10 cellular contexts compared by ENCODE assay signal in the genomic region with DNA sequence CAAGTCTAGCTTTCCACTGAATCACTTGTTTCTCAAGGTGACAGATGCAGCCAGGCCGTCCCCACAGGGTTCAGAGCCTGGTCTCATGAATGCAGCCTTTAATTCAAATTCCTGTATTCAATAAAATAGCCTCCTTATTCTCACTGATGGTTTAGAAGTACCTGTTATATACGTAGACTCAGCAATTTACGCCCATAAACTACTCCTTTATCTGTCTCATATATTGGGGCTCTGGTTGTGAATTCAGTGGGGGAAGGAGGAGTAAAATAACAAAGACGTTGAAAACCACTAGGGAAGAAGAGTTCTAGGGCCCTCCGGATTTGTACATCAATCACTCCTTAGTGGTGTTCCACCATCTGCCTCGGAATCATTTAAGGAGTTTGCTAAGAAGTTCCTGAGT. TPM values are rescaled to one million over a fixed set of nuclear protein-coding genes. Genes with fewer than 3 reads are reported as not detected.
A peak's percentile ranks its signal among the peaks of the same experiment; 100 is the strongest.
DNase-seq lines count a peak whose midpoint lies in the region; ATAC-seq lines count a peak whose summit lies in the region.
"Had no signal": no experiment of that assay in that cellular context is flagged by ENCODE, and none has a peak within 500 bp of the region (broad histone marks: within the 10 kb centered on the region; RNA-seq: fewer than 3 reads in every experiment).

No MANE protein-coding gene starts in this region.

- peak; percentile 18 for DNase-seq in DMS79 treated with DMSO at 0.1 percent for 48 hours (lab: John Stamatoyannopoulos, UW)
- no peak for DNase-seq in DMS79 (lab: John Stamatoyannopoulos, UW)
- no peak for DNase-seq in SJCRH30
- DNase-seq in right cardiac atrium: no peak
- no peak for DNase-seq in activated CD8-positive, alpha-beta memory T cell treated with anti-CD3 and anti-CD28 coated beads, Interleukin-2, amount 10 ng/mL, durations not matched to agents 7 days and 5 days
- DNase-seq in HPDE6-E6E7 (ENCODE audit: extremely low spot score): no peak
- no peak for DNase-seq in stimulated activated CD4-positive, alpha-beta T cell treated with anti-CD3 and anti-CD28 coated beads, Interleukin-12 subunit alpha, Interleukin-12 subunit beta, amount 100 ng/mL, for 4 hours

- H3K27me3 ChIP-seq in SJCRH30: no peaks in the 10 kb centered on the region
- no peaks in the 10 kb centered on the region for H3K27me3 ChIP-seq in right cardiac atrium (ENCODE audit: control insufficient read depth, insufficient read depth)
- peaks cover under 1% of the 10 kb centered on the region for H3K27me3 ChIP-seq in skeletal muscle satellite cell (ENCODE audit: control insufficient read depth, insufficient read depth, low read length)

- intact Hi-C loops in right cardiac atrium (cut with DNase I): loop anchor here in 1 of 4 donors (5.0 kb wide), 2 partner anchors 58 to 73 kb away; a partner anchor contains a TSS

- H3K4me1 ChIP-seq in SJCRH30 (peaks cover 15% of the 10 kb centered on the region), right cardiac atrium (ENCODE audit: control insufficient read depth, insufficient read depth, low read length) (no peaks in the 10 kb centered on the region), skeletal muscle satellite cell (ENCODE audit: control insufficient read depth, insufficient read depth, low read length) (peaks cover 15% of the 10 kb centered on the region)

- no peaks in the 10 kb centered on the region for H3K9me3 Mint-ChIP-seq in activated CD8-positive, alpha-beta memory T cell treated with anti-CD3 and anti-CD28 coated beads, Interleukin-2, amount 10 ng/mL, durations not matched to agents 7 days and 5 days (ENCODE audit: low read depth)
- H3K9me3 Mint-ChIP-seq: stimulated activated memory B cell treated with anti-CD40 and anti-IgM and Interleukin-4, amounts not matched to agents 10 μg/mL and 1 μg/mL and 100 μg/mL, for 72 hours had no signal

- CTCF ChIA-PET in activated CD8-positive, alpha-beta memory T cell treated with anti-CD3 and anti-CD28 coated beads, Interleukin-2, amount 10 ng/mL, durations not matched to agents 7 days and 5 days (lab: Charles Lee): no interaction called here

- no peak overlapping the region for H3K27ac ChIP-seq in SJCRH30
- peak overlapping the region; percentile 13 for H3K27ac ChIP-seq in right cardiac atrium (ENCODE audit: low read length)
- H3K27ac ChIP-seq: 22Rv1 had no signal

- H3K36me3 Mint-ChIP-seq in activated CD8-positive, alpha-beta memory T cell treated with anti-CD3 and anti-CD28 coated beads, Interleukin-2, amount 10 ng/mL, durations not matched to agents 7 days and 5 days: no peaks in the 10 kb centered on the region
- H3K36me3 Mint-ChIP-seq: stimulated activated memory B cell treated with anti-CD40 and anti-IgM and Interleukin-4, amounts not matched to agents 10 μg/mL and 1 μg/mL and 100 μg/mL, for 72 hours had no signal

- H3K4me3 ChIP-seq in SJCRH30: peak overlapping the region; percentile 94
- peak overlapping the region; percentile 77 for H3K4me3 ChIP-seq in right cardiac atrium (ENCODE audit: low read length)
- no peak overlapping the region for H3K4me3 ChIP-seq in skeletal muscle satellite cell (ENCODE audit: low read length)

- no peak overlapping the region for H3K9ac ChIP-seq in skeletal muscle satellite cell (ENCODE audit: low read depth, low read length)

- no peak for ATAC-seq in right cardiac atrium
- no peak for ATAC-seq in activated CD8-positive, alpha-beta memory T cell treated with anti-CD3 and anti-CD28 coated beads, Interleukin-2, amount 10 ng/mL, durations not matched to agents 7 days and 5 days
- ATAC-seq: stimulated activated memory B cell treated with anti-CD40 and anti-IgM and Interleukin-4, amounts not matched to agents 10 μg/mL and 1 μg/mL and 100 μg/mL, for 72 hours had no signal

- H3K9me3 ChIP-seq in SJCRH30 (replicated peaks) (no peaks in the 10 kb centered on the region), right cardiac atrium (ENCODE audit: control insufficient read depth, low read length) (no peaks in the 10 kb centered on the region), skeletal muscle satellite cell (replicated peaks; ENCODE audit: low read length) (no peaks in the 10 kb centered on the region)

- 75% methylated on average over 6 of the region's 6 CpGs for WGBS in right cardiac atrium

- H3K27ac Mint-ChIP-seq in activated CD8-positive, alpha-beta memory T cell treated with anti-CD3 and anti-CD28 coated beads, Interleukin-2, amount 10 ng/mL, durations not matched to agents 7 days and 5 days: no peak overlapping the region
- H3K27ac Mint-ChIP-seq: stimulated activated memory B cell treated with anti-CD40 and anti-IgM and Interleukin-4, amounts not matched to agents 10 μg/mL and 1 μg/mL and 100 μg/mL, for 72 hours had no signal

- no peaks in the 10 kb centered on the region for H3K4me1 Mint-ChIP-seq in activated CD8-positive, alpha-beta memory T cell treated with anti-CD3 and anti-CD28 coated beads, Interleukin-2, amount 10 ng/mL, durations not matched to agents 7 days and 5 days
- H3K4me1 Mint-ChIP-seq: stimulated activated memory B cell treated with anti-CD40 and anti-IgM and Interleukin-4, amounts not matched to agents 10 μg/mL and 1 μg/mL and 100 μg/mL, for 72 hours had no signal

- H3K27me3 Mint-ChIP-seq in activated CD8-positive, alpha-beta memory T cell treated with anti-CD3 and anti-CD28 coated beads, Interleukin-2, amount 10 ng/mL, durations not matched to agents 7 days and 5 days: peaks cover 33% of the 10 kb centered on the region

- H3K36me3 ChIP-seq in SJCRH30 (peaks cover 10% of the 10 kb centered on the region), skeletal muscle satellite cell (ENCODE audit: insufficient read depth, low read length) (peaks cover 22% of the 10 kb centered on the region)

- no peak overlapping the region for H3K4me3 Mint-ChIP-seq in activated CD8-positive, alpha-beta memory T cell treated with anti-CD3 and anti-CD28 coated beads, Interleukin-2, amount 10 ng/mL, durations not matched to agents 7 days and 5 days

- peak overlapping the region; percentile 95 for H3K4me2 ChIP-seq in skeletal muscle satellite cell (ENCODE audit: low read length)

RNA-seq across cellular contexts. Expression of a gene that starts 1.7 kb away (rescaled TPM):
- 67.8 and 71.6 TPM in 2 replicates for total RNA-seq in SJCRH30 (2014; rRNA removed; shearing (Covaris generic))
- total RNA-seq in right cardiac atrium: 100 to 1,000 TPM; 263 to 321 (median 294) TPM
- 179 TPM for polyA plus RNA-seq in right cardiac atrium
- total RNA-seq in skeletal muscle satellite cell (2012; rRNA removed): 24.6 and 34.5 TPM in 2 replicates
- total RNA-seq in activated CD8-positive, alpha-beta memory T cell treated with anti-CD3 and anti-CD28 coated beads, Interleukin-2, amount 10 ng/mL, durations not matched to agents 7 days and 5 days: under 1 TPM in 1 of 2 experiments, not detected in 1; 0.16 TPM

RNA-seq across cellular contexts. Expression of a gene that starts 2.5 kb away (rescaled TPM):
- total RNA-seq in SJCRH30 (2014; rRNA removed; shearing (Covaris generic)): 0.65 and 1.4 TPM in 2 replicates
- 10 to 100 TPM; 16.7 to 47.6 (median 28.1) TPM for total RNA-seq in right cardiac atrium
- 28.7 TPM for polyA plus RNA-seq in right cardiac atrium
- 0.25 TPM in 1 of 2 replicates, not detected in the other for total RNA-seq in skeletal muscle satellite cell (2012; rRNA removed)
- not detected for total RNA-seq in activated CD8-positive, alpha-beta memory T cell treated with anti-CD3 and anti-CD28 coated beads, Interleukin-2, amount 10 ng/mL, durations not matched to agents 7 days and 5 days

RNA-seq across cellular contexts. Expression of a gene that starts 25.8 kb away (rescaled TPM):
- 8.1 and 8.2 TPM in 2 replicates for total RNA-seq in SJCRH30 (2014; rRNA removed; shearing (Covaris generic))
- total RNA-seq in right cardiac atrium: 1 to 10 TPM; 1.8 to 3.4 (median 3.1) TPM
- 3.4 TPM for polyA plus RNA-seq in right cardiac atrium
- 0.51 and 1.3 TPM in 2 replicates for total RNA-seq in skeletal muscle satellite cell (2012; rRNA removed)
- total RNA-seq in activated CD8-positive, alpha-beta memory T cell treated with anti-CD3 and anti-CD28 coated beads, Interleukin-2, amount 10 ng/mL, durations not matched to agents 7 days and 5 days: 1 to 10 TPM; 1.8 to 2.8 TPM

RNA-seq across cellular contexts. Expression of a gene that starts 26.0 kb away (rescaled TPM):
- 41.8 and 44.0 TPM in 2 replicates for total RNA-seq in SJCRH30 (2014; rRNA removed; shearing (Covaris generic))
- total RNA-seq in right cardiac atrium: 100 to 1,000 TPM in 2 of 4 donors, 10 to 100 TPM in 2; 92.6 to 145 (median 101) TPM
- 115 TPM for polyA plus RNA-seq in right cardiac atrium
- 130 and 146 TPM in 2 replicates for total RNA-seq in skeletal muscle satellite cell (2012; rRNA removed)
- total RNA-seq in activated CD8-positive, alpha-beta memory T cell treated with anti-CD3 and anti-CD28 coated beads, Interleukin-2, amount 10 ng/mL, durations not matched to agents 7 days and 5 days: 10 to 100 TPM; 14.2 to 24.4 TPM

RNA-seq across cellular contexts. Expression of a gene that starts 28.0 kb away (rescaled TPM):
- total RNA-seq in SJCRH30 (2014; rRNA removed; shearing (Covaris generic)): 11.0 and 20.2 TPM in 2 replicates
- 10 to 100 TPM; 12.1 to 19.0 (median 15.1) TPM for total RNA-seq in right cardiac atrium
- 13.4 TPM for polyA plus RNA-seq in right cardiac atrium
- total RNA-seq in skeletal muscle satellite cell (2012; rRNA removed): 10.0 and 11.4 TPM in 2 replicates
- total RNA-seq in activated CD8-positive, alpha-beta memory T cell treated with anti-CD3 and anti-CD28 coated beads, Interleukin-2, amount 10 ng/mL, durations not matched to agents 7 days and 5 days: 10 to 100 TPM; 27.7 to 30.8 TPM

Comparison
In these comparisons a context has a peak if more than half of its experiments do, and no peak if none do; other contexts are left out.
1. RNA of a gene that starts 1.7 kb away (total RNA-seq): 263 to 321 TPM in right cardiac atrium and 67.8 to 71.6 TPM in SJCRH30; 0.16 TPM in activated CD8-positive, alpha-beta memory T cell treated with anti-CD3 and anti-CD28 coated beads, Interleukin-2, amount 10 ng/mL, durations not matched to agents 7 days and 5 days; every median in the first group is over 10 times any median in the second.